Comparison of ENCODE assay signal across 16 cellular contexts in the genomic region with DNA sequence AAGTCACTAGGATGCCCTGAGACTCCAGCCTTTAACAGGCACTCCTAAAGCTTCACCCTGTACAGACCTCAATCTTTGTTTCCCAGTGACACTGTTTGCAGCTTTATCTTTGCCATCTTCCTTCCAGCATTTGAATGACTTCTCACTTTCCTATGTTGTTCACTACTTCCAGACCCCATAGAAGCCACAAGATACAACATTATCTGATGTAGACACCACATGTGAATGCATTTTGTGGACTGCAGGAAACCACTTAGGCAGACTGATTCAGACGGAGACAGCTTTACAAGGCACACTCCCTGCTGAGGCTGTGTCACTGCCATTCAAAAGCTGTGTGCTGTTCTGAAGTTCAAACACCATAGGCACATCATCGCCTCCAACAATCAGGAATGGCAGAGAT.
DNase-seq lines count a peak whose midpoint lies in the region; ATAC-seq and TF ChIP-seq lines count a peak whose summit lies in the region.
"Had no signal": no experiment of that assay in that cellular context is flagged by ENCODE, and none has a peak within 500 bp of the region (broad histone marks: within the 10 kb centered on the region; RNA-seq: fewer than 3 reads in every experiment).

No MANE protein-coding gene starts in this region.

- CTCF ChIA-PET in mammary epithelial cell (lab: Charles Lee; ENCODE audit: low non-redundant PET) (no interaction called here), MCF 10A (lab: Yijun Ruan, JAX) (no interaction called here)

- DNase-seq in mammary epithelial cell (peak; percentile 35), MCF 10A (ENCODE audit: unreplicated experiment) (no peak), LNCaP clone FGC (ENCODE audit: low read depth) (peak; percentile 3), astrocyte of the hippocampus (ENCODE audit: low read depth, low spot score) (peak; percentile 41), smooth muscle cell (lab: John Stamatoyannopoulos, UW; ENCODE audit: unreplicated experiment) (no peak), RKO (ENCODE audit: low spot score) (no peak), pons (ENCODE audit: low spot score) (no peak)
- DNase-seq: AML-193, DMS153, glutamatergic neuron, NCI-H1092 treated with DMSO at 0.1 percent for 48 hours, NCI-H446 treated with DMSO at 0.1 percent for 48 hours, RPMI8226, T1000, tibial artery had no signal

- WGBS in mammary epithelial cell (ENCODE audit: low coverage, missing lambda C conversion rate), result 83% methylated on average over 2 of the region's 2 CpGs
- 2% methylated on average over 2 of the region's 2 CpGs for WGBS in smooth muscle cell (ENCODE audit: low lambda C conversion rate)

- H3K4me1 Mint-ChIP-seq in MCF 10A (ENCODE audit: insufficient read depth, unreplicated experiment), result no peaks in the 10 kb centered on the region

- no peak for ATAC-seq in GM21737 (IDR thresholded peaks at IDR 0.05; ENCODE audit: unreplicated experiment)

- H3K9me3 ChIP-seq in mammary epithelial cell (replicated peaks; ENCODE audit: insufficient read depth, low read length) (no peaks in the 10 kb centered on the region), smooth muscle cell (replicated peaks; ENCODE audit: low read depth) (no peaks in the 10 kb centered on the region)
- H3K9me3 ChIP-seq: tibial artery had no signal

- H3K27ac ChIP-seq in mammary epithelial cell (ENCODE audit: insufficient read depth, low read depth, low read length) (no peak overlapping the region), smooth muscle cell (ENCODE audit: low read depth) (peak overlapping the region; percentile 66)
- H3K27ac ChIP-seq: tibial artery had no signal

- no peaks in the 10 kb centered on the region for H3K27me3 Mint-ChIP-seq in MCF 10A (ENCODE audit: insufficient read depth, unreplicated experiment)

- H3K9ac ChIP-seq in mammary epithelial cell (ENCODE audit: insufficient read depth, low read length) (no peak overlapping the region), smooth muscle cell (ENCODE audit: low read depth) (no peak overlapping the region)

- no peak overlapping the region for H2AFZ ChIP-seq in mammary epithelial cell (ENCODE audit: low read depth, low read length)
- H2AFZ ChIP-seq in smooth muscle cell (ENCODE audit: low read depth), result no peak overlapping the region

- no peak overlapping the region for H3K27ac Mint-ChIP-seq in MCF 10A (ENCODE audit: low read depth, unreplicated experiment)

- H3K36me3 Mint-ChIP-seq in MCF 10A (ENCODE audit: insufficient read depth, unreplicated experiment), result no peaks in the 10 kb centered on the region

- H3K27me3 ChIP-seq in mammary epithelial cell (ENCODE audit: insufficient read depth, low read length), result no peaks in the 10 kb centered on the region
- H3K27me3 ChIP-seq in smooth muscle cell (ENCODE audit: low read depth), result no peaks in the 10 kb centered on the region
- H3K27me3 ChIP-seq: tibial artery had no signal

- H3K36me3 ChIP-seq in mammary epithelial cell (ENCODE audit: insufficient read depth, low read length) (no peaks in the 10 kb centered on the region), smooth muscle cell (ENCODE audit: low read depth) (no peaks in the 10 kb centered on the region)
- H3K36me3 ChIP-seq: tibial artery had no signal

- H3K4me1 ChIP-seq in mammary epithelial cell (ENCODE audit: insufficient read depth, low read length) (no peaks in the 10 kb centered on the region), smooth muscle cell (ENCODE audit: low read depth) (peaks cover 4% of the 10 kb centered on the region)

- no peak overlapping the region for H3K4me3 Mint-ChIP-seq in MCF 10A (ENCODE audit: unreplicated experiment)

- in situ Hi-C loops in mammary epithelial cell (cut with MboI; ENCODE audit: low sequenced_read_pairs in 2 of 2), result no loop called here

- no peaks in the 10 kb centered on the region for H3F3A ChIP-seq in smooth muscle cell (ENCODE audit: low read depth)

- TF ChIP-seq CTCF in mammary epithelial cell (conservative IDR thresholded peaks at IDR 0.05 in 1 of 2, IDR thresholded peaks at IDR 0.05 in 1 of 2; ENCODE audit: extremely low read depth in 1 of 2, insufficient read depth in 1 of 2, low read depth in 1 of 2, low read length in 2 of 2) (no peak), MCF 10A (IDR thresholded peaks at IDR 0.05; ENCODE audit: unreplicated experiment) (no peak), LNCaP clone FGC (IDR thresholded peaks at IDR 0.05; ENCODE audit: control insufficient read depth, extremely low read depth, insufficient read depth) (no peak), smooth muscle cell (IDR thresholded peaks at IDR 0.05; ENCODE audit: borderline replicate concordance, insufficient read depth, poor library complexity, severe bottlenecking) (no peak)

- dilution Hi-C loops in mammary epithelial cell (cut with HindIII; ENCODE audit: low sequenced_read_pairs), result loop anchor here (5.0 kb wide), 1 partner anchor 72 kb away; no protein-coding TSS in a partner anchor

- POLR2A ChIA-PET in MCF 10A (lab: Yijun Ruan, JAX), result no interaction called here

- intact Hi-C loops in mammary epithelial cell (cut with micrococcal nuclease) (no loop called here), MCF 10A (cut with micrococcal nuclease) (no loop called here)

- H4K20me1 ChIP-seq in mammary epithelial cell (ENCODE audit: insufficient read depth, low read length) (no peaks in the 10 kb centered on the region), smooth muscle cell (ENCODE audit: low read depth) (no peaks in the 10 kb centered on the region)

- H3K4me3 ChIP-seq in mammary epithelial cell (replicated peaks in 1 of 3; ENCODE audit: insufficient read depth in 1 of 3, low read depth in 2 of 3, low read length in 3 of 3) (no peak overlapping the region), LNCaP clone FGC (ENCODE audit: low read depth, low read length) (no peak overlapping the region), smooth muscle cell (no peak overlapping the region)
- H3K4me3 ChIP-seq: tibial artery had no signal

- no peaks in the 10 kb centered on the region for H3K9me3 Mint-ChIP-seq in MCF 10A (ENCODE audit: unreplicated experiment)

- no peak overlapping the region for H3K4me2 ChIP-seq in mammary epithelial cell (ENCODE audit: insufficient read depth, low read depth, low read length)
- peak overlapping the region; percentile 53 for H3K4me2 ChIP-seq in smooth muscle cell

- no TSS peak for BruUV-seq in mammary epithelial cell (replicated peaks; lab: Mats Ljungman, UMichigan)
- no TSS peak for BruUV-seq in MCF 10A (replicated peaks; lab: Mats Ljungman, UMichigan)

- H3K79me2 ChIP-seq in mammary epithelial cell (ENCODE audit: insufficient read depth, low read length) (no peaks in the 10 kb centered on the region), smooth muscle cell (ENCODE audit: low read depth) (no peaks in the 10 kb centered on the region)

Comparison
In these comparisons a context has a peak if more than half of its experiments do, and no peak if none do; other contexts are left out.
1. DNase-seq: peak in mammary epithelial cell (single experiment), LNCaP clone FGC (single experiment) and astrocyte of the hippocampus (single experiment); none in MCF 10A (single experiment), smooth muscle cell (single experiment), RKO (single experiment) and pons (single experiment).